9 cellular contexts compared by ENCODE assay signal in genomic region chr11:35045219-35045819, GRCh38.
DNase-seq lines count a peak whose midpoint lies in the region; ATAC-seq and TF ChIP-seq lines count a peak whose summit lies in the region.
"Had no signal": no experiment of that assay in that cellular context is flagged by ENCODE, and none has a peak within 500 bp of the region (broad histone marks: within the 10 kb centered on the region; RNA-seq: fewer than 3 reads in every experiment).

No MANE protein-coding gene starts in this region.

- TF ChIP-seq RAD21 in liver (IDR thresholded peaks at IDR 0.05) = peak; percentile 10 to 19

- peak; percentile 57 to 93 (median 93) for DNase-seq in CD8-positive, alpha-beta memory T cell
- DNase-seq in activated CD4-positive, alpha-beta T cell treated with anti-CD3 and anti-CD28 coated beads, Interleukin-2, amount 50 U/mL, for 48 hours = peak; percentile 43 to 48
- DNase-seq in islet precursor cell (no peak), G401 (ENCODE audit: low spot score) (no peak)

- H3K4me1 Mint-ChIP-seq in CD8-positive, alpha-beta memory T cell = peaks cover 70 to 98% (median 92%) of the 10 kb centered on the region in 3 donors

- 46% methylated on average over 8 of the region's 8 CpGs for WGBS in liver

- H3K9ac ChIP-seq in liver (ENCODE audit: low read depth in 1 of 2, low read length in 2 of 2) = no peak overlapping the region

- CTCF ChIA-PET in CD8-positive, alpha-beta memory T cell (lab: Charles Lee) = interaction anchor here (0.7 to 2.3 kb wide), 12 partner anchors 10 to 201 kb away, joined by 3 to 6 read pairs (median 4); partner anchors contain the start of gene CD44

- peak overlapping the region; percentile 94 to 100 (median 100) for H3K27ac Mint-ChIP-seq in CD8-positive, alpha-beta memory T cell

- H3K4me3 ChIP-seq in CD8-positive, alpha-beta memory T cell (ENCODE audit: low read length) = peak overlapping the region; percentile 24
- H3K4me3 ChIP-seq in liver (ENCODE audit: low read depth in 1 of 3, low read length in 3 of 3) = no peak overlapping the region
- H3K4me3 ChIP-seq: SK-N-MC had no signal

- H3K27me3 ChIP-seq in CD8-positive, alpha-beta memory T cell (ENCODE audit: insufficient read depth, low read length, poor library complexity, severe bottlenecking) = no peaks in the 10 kb centered on the region
- H3K27me3 ChIP-seq in liver (ENCODE audit: control insufficient read depth in 4 of 4, insufficient read depth in 4 of 4, low read length in 3 of 4) = peaks cover 0 to 2% (median 0%) of the 10 kb centered on the region in 4 donors

- TF ChIP-seq CTCF in liver (IDR thresholded peaks at IDR 0.05; ENCODE audit: low read depth, low read length, missing input control) = no peak

- peak overlapping the region; percentile 53 to 97 (median 85) for H3K4me3 Mint-ChIP-seq in CD8-positive, alpha-beta memory T cell

- H3K9me3 ChIP-seq in CD8-positive, alpha-beta memory T cell (ENCODE audit: low read length) = no peaks in the 10 kb centered on the region
- H3K9me3 ChIP-seq in liver (ENCODE audit: control insufficient read depth in 4 of 4, low read length in 3 of 4) = no peaks in the 10 kb centered on the region

- peaks cover 0 to 5% of the 10 kb centered on the region in 2 donors for H3K27me3 Mint-ChIP-seq in CD8-positive, alpha-beta memory T cell

- peak overlapping the region; percentile 87 for H3K27ac ChIP-seq in CD8-positive, alpha-beta memory T cell (ENCODE audit: low read depth, low read length)
- peak overlapping the region in 1 of 2 donors; percentile 13 for H3K27ac ChIP-seq in liver (ENCODE audit: low read depth in 1 of 2, low read length in 2 of 2)
- H3K27ac ChIP-seq: SK-N-MC had no signal

- H3K9me3 Mint-ChIP-seq in CD8-positive, alpha-beta memory T cell = no peaks in the 10 kb centered on the region

- H3K36me3 Mint-ChIP-seq in CD8-positive, alpha-beta memory T cell = peaks cover 0 to 7% (median under 1%) of the 10 kb centered on the region in 3 donors

- ATAC-seq in HG03442 (IDR thresholded peaks at IDR 0.05; ENCODE audit: unreplicated experiment) (peak; percentile 37), GM19324 (IDR thresholded peaks at IDR 0.05; ENCODE audit: low FRiP score, unreplicated experiment) (no peak), GM21390 (IDR thresholded peaks at IDR 0.05; ENCODE audit: unreplicated experiment) (no peak)

- peaks cover 93% of the 10 kb centered on the region for H3K4me1 ChIP-seq in CD8-positive, alpha-beta memory T cell (ENCODE audit: insufficient read depth, low read length)
- peaks cover 0 to 2% (median 0%) of the 10 kb centered on the region in 4 donors for H3K4me1 ChIP-seq in liver (ENCODE audit: control insufficient read depth in 4 of 4, insufficient read depth in 4 of 4, low read length in 3 of 4)

- POLR2A ChIA-PET in CD8-positive, alpha-beta memory T cell (lab: Charles Lee) = interaction anchor here (0.6 to 2.0 kb wide), 6 partner anchors 33 to 132 kb away, joined by 3 to 7 read pairs (median 4); no protein-coding TSS in a partner anchor

- H3K36me3 ChIP-seq in CD8-positive, alpha-beta memory T cell (ENCODE audit: insufficient read depth, low read length) = no peaks in the 10 kb centered on the region
- H3K36me3 ChIP-seq in liver (ENCODE audit: control insufficient read depth in 4 of 4, insufficient read depth in 3 of 4, low read depth in 1 of 4, low read length in 3 of 4) = no peaks in the 10 kb centered on the region

- in situ Hi-C loops in G401 (cut with HindIII; ENCODE audit: low sequenced_read_pairs) = no loop called here

TF ChIP-seq in liver, 16 proteins besides CTCF, POLR2A, EP300 and RAD21:
- TF ChIP-seq HNF4G (IDR thresholded peaks at IDR 0.05) (no peak), HNF4A (conservative IDR thresholded peaks at IDR 0.05) (peak; percentile 25 to 35), FOXA2 (IDR thresholded peaks at IDR 0.05) (peak; percentile 26), NR2F2 (IDR thresholded peaks at IDR 0.05) (no peak)
- TF ChIP-seq, protein P1, sequence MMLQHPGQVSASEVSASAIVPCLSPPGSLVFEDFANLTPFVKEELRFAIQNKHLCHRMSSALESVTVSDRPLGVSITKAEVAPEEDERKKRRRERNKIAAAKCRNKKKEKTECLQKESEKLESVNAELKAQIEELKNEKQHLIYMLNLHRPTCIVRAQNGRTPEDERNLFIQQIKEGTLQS (IDR thresholded peaks at IDR 0.05) = no peak
- TF ChIP-seq, protein P2, sequence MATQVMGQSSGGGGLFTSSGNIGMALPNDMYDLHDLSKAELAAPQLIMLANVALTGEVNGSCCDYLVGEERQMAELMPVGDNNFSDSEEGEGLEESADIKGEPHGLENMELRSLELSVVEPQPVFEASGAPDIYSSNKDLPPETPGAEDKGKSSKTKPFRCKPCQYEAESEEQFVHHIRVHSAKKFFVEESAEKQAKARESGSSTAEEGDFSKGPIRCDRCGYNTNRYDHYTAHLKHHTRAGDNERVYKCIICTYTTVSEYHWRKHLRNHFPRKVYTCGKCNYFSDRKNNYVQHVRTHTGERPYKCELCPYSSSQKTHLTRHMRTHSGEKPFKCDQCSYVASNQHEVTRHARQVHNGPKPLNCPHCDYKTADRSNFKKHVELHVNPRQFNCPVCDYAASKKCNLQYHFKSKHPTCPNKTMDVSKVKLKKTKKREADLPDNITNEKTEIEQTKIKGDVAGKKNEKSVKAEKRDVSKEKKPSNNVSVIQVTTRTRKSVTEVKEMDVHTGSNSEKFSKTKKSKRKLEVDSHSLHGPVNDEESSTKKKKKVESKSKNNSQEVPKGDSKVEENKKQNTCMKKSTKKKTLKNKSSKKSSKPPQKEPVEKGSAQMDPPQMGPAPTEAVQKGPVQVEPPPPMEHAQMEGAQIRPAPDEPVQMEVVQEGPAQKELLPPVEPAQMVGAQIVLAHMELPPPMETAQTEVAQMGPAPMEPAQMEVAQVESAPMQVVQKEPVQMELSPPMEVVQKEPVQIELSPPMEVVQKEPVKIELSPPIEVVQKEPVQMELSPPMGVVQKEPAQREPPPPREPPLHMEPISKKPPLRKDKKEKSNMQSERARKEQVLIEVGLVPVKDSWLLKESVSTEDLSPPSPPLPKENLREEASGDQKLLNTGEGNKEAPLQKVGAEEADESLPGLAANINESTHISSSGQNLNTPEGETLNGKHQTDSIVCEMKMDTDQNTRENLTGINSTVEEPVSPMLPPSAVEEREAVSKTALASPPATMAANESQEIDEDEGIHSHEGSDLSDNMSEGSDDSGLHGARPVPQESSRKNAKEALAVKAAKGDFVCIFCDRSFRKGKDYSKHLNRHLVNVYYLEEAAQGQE (IDR thresholded peaks at IDR 0.05) = no peak

Comparison
In these comparisons a context has a peak if more than half of its experiments do, and no peak if none do; other contexts are left out.
1. DNase-seq: peak in CD8-positive, alpha-beta memory T cell (5 of 5) and activated CD4-positive, alpha-beta T cell treated with anti-CD3 and anti-CD28 coated beads, Interleukin-2, amount 50 U/mL, for 48 hours (2 of 2); none in islet precursor cell (single experiment) and G401 (single experiment).